ENCODE assay signal across 8 cellular contexts in genomic region chr6:166957087-166957804, GRCh38. TPM values are rescaled to one million over a fixed set of nuclear protein-coding genes. Genes with fewer than 3 reads are reported as not detected.
DNase-seq lines count a peak whose midpoint lies in the region; ATAC-seq and TF ChIP-seq lines count a peak whose summit lies in the region.

No MANE protein-coding gene starts in this region.

- peaks cover 66% of the 10 kb centered on the region for H3K4me1 Mint-ChIP-seq in activated T-cell treated with anti-CD3 and anti-CD28 coated beads, Interleukin-2, amount 50 U/mL, for 4 hours (ENCODE audit: low read depth)
- H3K4me1 Mint-ChIP-seq in neural crest cell, result peaks cover 41% of the 10 kb centered on the region

- ATAC-seq in HG02623 (IDR thresholded peaks at IDR 0.05; ENCODE audit: unreplicated experiment), result peak; percentile 43
- ATAC-seq in activated T-cell treated with anti-CD3 and anti-CD28 coated beads, Interleukin-2, amount 50 U/mL, for 4 hours, result peak; percentile 3 to 6

- no peaks in the 10 kb centered on the region for H3K27me3 Mint-ChIP-seq in activated T-cell treated with anti-CD3 and anti-CD28 coated beads, Interleukin-2, amount 50 U/mL, for 4 hours (ENCODE audit: low read depth)
- peaks cover 9% of the 10 kb centered on the region for H3K27me3 Mint-ChIP-seq in neural crest cell (ENCODE audit: low read depth)

- no peak overlapping the region for H3K27ac Mint-ChIP-seq in neural crest cell (ENCODE audit: unreplicated experiment)

- DNase-seq in NCI-H748 (lab: John Stamatoyannopoulos, UW; ENCODE audit: unreplicated experiment) (peak; percentile 44), NCI-H748 treated with DMSO at 0.1 percent for 48 hours (lab: John Stamatoyannopoulos, UW) (no peak), NCI-H1105 treated with DMSO at 0.1 percent for 48 hours (lab: John Stamatoyannopoulos, UW) (peak; percentile 79), fibroblast of mammary gland (ENCODE audit: low read depth) (no peak), neural crest cell (ENCODE audit: low read depth, low spot score) (peak; percentile 20), COLO829 (ENCODE audit: low spot score) (no peak)
- peak; percentile 29 for DNase-seq in activated T-cell treated with anti-CD3 and anti-CD28 coated beads, Interleukin-2, amount 50 U/mL, for 4 hours

- H3K4me3 ChIP-seq in fibroblast of mammary gland (ENCODE audit: control insufficient read depth, low read depth, low read length), result peak overlapping the region; percentile 57

- no peaks in the 10 kb centered on the region for H3K9me3 Mint-ChIP-seq in activated T-cell treated with anti-CD3 and anti-CD28 coated beads, Interleukin-2, amount 50 U/mL, for 4 hours
- no peaks in the 10 kb centered on the region for H3K9me3 Mint-ChIP-seq in neural crest cell

- peak overlapping the region; percentile 90 for H3K4me3 Mint-ChIP-seq in activated T-cell treated with anti-CD3 and anti-CD28 coated beads, Interleukin-2, amount 50 U/mL, for 4 hours
- peak overlapping the region; percentile 89 for H3K4me3 Mint-ChIP-seq in neural crest cell

- TF ChIP-seq CTCF in fibroblast of mammary gland (conservative IDR thresholded peaks at IDR 0.05; ENCODE audit: control insufficient read depth, insufficient read depth, low read depth, low read length) (no peak), neural crest cell (conservative IDR thresholded peaks at IDR 0.05) (no peak)

- H3K36me3 Mint-ChIP-seq in activated T-cell treated with anti-CD3 and anti-CD28 coated beads, Interleukin-2, amount 50 U/mL, for 4 hours (ENCODE audit: insufficient read depth), result peaks cover 2% of the 10 kb centered on the region
- no peaks in the 10 kb centered on the region for H3K36me3 Mint-ChIP-seq in neural crest cell (ENCODE audit: low read depth)

RNA-seq across cellular contexts. Expression of gene RNASET2, which starts 0.9 kb away (rescaled TPM):
- 10 to 100 TPM; 43.7 to 67.3 (median 49.4) TPM for total RNA-seq in activated T-cell treated with anti-CD3 and anti-CD28 coated beads, Interleukin-2, amount 50 U/mL, for 4 hours
- total RNA-seq in neural crest cell, result 15.3 and 17.7 TPM in 2 replicates

RNA-seq across cellular contexts. Expression of gene CEP43, which starts 42.0 kb away (rescaled TPM):
- total RNA-seq in activated T-cell treated with anti-CD3 and anti-CD28 coated beads, Interleukin-2, amount 50 U/mL, for 4 hours, result 10 to 100 TPM; 19.5 to 20.2 (median 19.5) TPM
- 36.5 and 42.2 TPM in 2 replicates for total RNA-seq in neural crest cell

Comparison
In these comparisons a context has a peak if more than half of its experiments do, and no peak if none do; other contexts are left out.
1. DNase-seq: peak in NCI-H748 (single experiment), NCI-H1105 treated with DMSO at 0.1 percent for 48 hours (single experiment), activated T-cell treated with anti-CD3 and anti-CD28 coated beads, Interleukin-2, amount 50 U/mL, for 4 hours (single experiment) and neural crest cell (single experiment); none in NCI-H748 treated with DMSO at 0.1 percent for 48 hours (single experiment), fibroblast of mammary gland (single experiment) and COLO829 (single experiment).